12 cellular contexts compared by ENCODE assay signal in the genomic region with DNA sequence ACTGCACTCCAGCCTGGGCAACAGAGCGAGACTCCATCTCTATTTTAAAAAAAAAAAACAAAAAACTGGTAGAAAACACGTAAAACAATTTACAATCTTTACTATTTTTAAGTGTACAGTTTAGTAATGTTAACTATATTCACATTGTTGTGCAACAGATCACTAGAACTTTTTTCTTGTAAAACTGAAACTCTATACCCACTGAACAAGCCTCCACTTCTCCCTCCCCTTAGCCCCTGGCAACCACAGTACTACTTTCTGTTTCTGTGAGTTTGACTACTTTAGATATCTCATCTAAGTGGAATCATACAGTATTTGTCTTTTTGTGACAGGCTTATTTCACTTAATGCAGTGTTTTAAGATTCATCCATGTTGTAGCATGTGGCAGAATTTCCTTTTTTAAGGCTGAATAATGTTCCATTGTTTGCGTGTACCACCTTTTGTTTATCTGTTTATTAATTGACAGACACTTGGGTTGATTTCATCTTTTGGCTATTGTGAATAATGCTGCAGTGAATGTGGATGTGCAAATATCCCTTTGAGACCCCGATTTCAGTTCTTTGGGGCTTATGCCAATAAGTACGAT. TPM values are rescaled to one million over a fixed set of nuclear protein-coding genes. Genes with fewer than 3 reads are reported as not detected.
DNase-seq lines count a peak whose midpoint lies in the region; ATAC-seq, FAIRE-seq and TF ChIP-seq lines count a peak whose summit lies in the region.
"Had no signal": no experiment of that assay in that cellular context is flagged by ENCODE, and none has a peak within 500 bp of the region (broad histone marks: within the 10 kb centered on the region; RNA-seq: fewer than 3 reads in every experiment).

No MANE protein-coding gene starts in this region.

- CTCF ChIA-PET in GM12878 (lab: Yijun Ruan, JAX): interaction anchor here (1.0 to 2.7 kb wide), 2 partner anchors 11 to 34 kb away, joined by 3 to 8 read pairs; partner anchors contain the start of gene DDB2

- H3K27ac ChIP-seq in GM12878 (ENCODE audit: control insufficient read depth, insufficient read depth): peak overlapping the region; percentile 15; the same call in 1 of the 2 replicates
- H3K27ac ChIP-seq in uterus: no peak overlapping the region
- H3K27ac ChIP-seq: HL-60, parathyroid adenoma had no signal

- H3K4me1 ChIP-seq in GM12878 (ENCODE audit: control insufficient read depth, insufficient read depth, low read length): peaks cover 10% of the 10 kb centered on the region
- H3K4me1 ChIP-seq in uterus: no peaks in the 10 kb centered on the region
- H3K4me1 ChIP-seq: parathyroid adenoma had no signal

- ATAC-seq in GM18498 (IDR thresholded peaks at IDR 0.05; ENCODE audit: unreplicated experiment) (peak; percentile 92), GM21360 (IDR thresholded peaks at IDR 0.05; ENCODE audit: unreplicated experiment) (peak; percentile 81), HG03342 (IDR thresholded peaks at IDR 0.05; ENCODE audit: unreplicated experiment) (peak; percentile 48), GM12878 (peak; percentile 99), GM18519 (IDR thresholded peaks at IDR 0.05; ENCODE audit: low FRiP score, unreplicated experiment) (no peak)

- H4K20me1 ChIP-seq in GM12878 (ENCODE audit: control insufficient read depth, insufficient read depth): no peaks in the 10 kb centered on the region

- peak; percentile 48 for DNase-seq in GM12878 (ENCODE audit: low read depth, low spot score)
- DNase-seq in DMS53 (lab: John Stamatoyannopoulos, UW): no peak
- no peak for DNase-seq in NCI-H1436 (lab: John Stamatoyannopoulos, UW)
- DNase-seq in uterus: no peak
- DNase-seq: DMS79, foreskin melanocyte had no signal

- FAIRE-seq in GM12878 (lab: Jason Lieb, UNC): peak; percentile 92

- no peak for TF ChIP-seq RAD21 in GM12878 (IDR thresholded peaks at IDR 0.05; ENCODE audit: insufficient read depth, low read depth, low read length)

- TF ChIP-seq EP300 in GM12878 (IDR thresholded peaks at IDR 0.05; ENCODE audit: borderline replicate concordance in 1 of 2, control insufficient read depth in 1 of 2, low read depth in 2 of 2, low read length in 2 of 2): no peak

- no peak overlapping the region for H3K9ac ChIP-seq in GM12878 (ENCODE audit: control insufficient read depth, insufficient read depth, low read length)
- H3K9ac ChIP-seq: parathyroid adenoma had no signal

- no peak overlapping the region for H2AFZ ChIP-seq in GM12878 (ENCODE audit: control insufficient read depth, low read depth, low read length)
- H2AFZ ChIP-seq: parathyroid adenoma had no signal

- no peaks in the 10 kb centered on the region for H3K9me3 ChIP-seq in GM12878 (replicated peaks; ENCODE audit: control insufficient read depth, insufficient read depth, low read length)
- no peaks in the 10 kb centered on the region for H3K9me3 ChIP-seq in uterus

- no peak for TF ChIP-seq POLR2A in GM12878 (IDR thresholded peaks at IDR 0.05; ENCODE audit: low read depth, low read length)
- no peak for TF ChIP-seq POLR2A in uterus (IDR thresholded peaks at IDR 0.05)

- RAD21 ChIA-PET in GM12878 (lab: Charles Lee; ENCODE audit: unreplicated experiment): no interaction called here

- no peak for TF ChIP-seq CTCF in GM12878 (IDR thresholded peaks at IDR 0.05 in 2 of 3, conservative IDR thresholded peaks at IDR 0.05 in 1 of 3; ENCODE audit: control insufficient read depth in 2 of 3, extremely low read depth in 1 of 3, insufficient read depth in 1 of 3, low read depth in 3 of 3, low read length in 3 of 3)
- no peak for TF ChIP-seq CTCF in uterus (IDR thresholded peaks at IDR 0.05)

- SMC1A ChIA-PET in GM12878 (lab: Charles Lee; ENCODE audit: uncharacterized antibody, unreplicated experiment): interaction anchor here (1.1 kb wide), 1 partner anchor 9 kb away, joined by 3 read pairs; no protein-coding TSS in a partner anchor

- POLR2A ChIA-PET in GM12878 (lab: Charles Lee): interaction anchor here (0.7 kb wide), 1 partner anchor 10 kb away, joined by 5 read pairs; no protein-coding TSS in a partner anchor

- peak overlapping the region; percentile 56; the same call in 1 of the 2 replicates for H3K4me2 ChIP-seq in GM12878 (ENCODE audit: control insufficient read depth, insufficient read depth)

- in situ Hi-C loops in GM12878 (cut with MboI): no loop called here

- no TSS peak for BruUV-seq in GM12878 (replicated peaks; lab: Mats Ljungman, UMichigan)

- H3K4me3 ChIP-seq in GM12878 (peak overlapping the region; percentile 2; the same call in 1 of the 2 replicates), uterus (no peak overlapping the region)

- H3K27me3 ChIP-seq in GM12878 (replicated peaks in 1 of 2; ENCODE audit: control insufficient read depth in 2 of 2, insufficient read depth in 2 of 2, low read length in 1 of 2): no peaks in the 10 kb centered on the region
- H3K27me3 ChIP-seq in uterus: no peaks in the 10 kb centered on the region

- intact Hi-C loops in GM12878 (cut with micrococcal nuclease; ENCODE audit: unreplicated experiment): no loop called here
- intact Hi-C loops in uterus (cut with DNase I; ENCODE audit: low total_unique reads): no loop called here

- 61% methylated on average over 5 of the region's 5 CpGs for WGBS in GM12878 (ENCODE audit: insufficient coverage, insufficient replicate concordance, low lambda C conversion rate, missing lambda C conversion rate)

- peaks cover 1 to 9% of the 10 kb centered on the region in 2 experiments; a peak in 3 of 4 replicates for H3K36me3 ChIP-seq in GM12878 (ENCODE audit: control insufficient read depth in 2 of 2, insufficient read depth in 2 of 2, low read length in 1 of 2)
- no peaks in the 10 kb centered on the region for H3K36me3 ChIP-seq in uterus

- peaks cover 8% of the 10 kb centered on the region for H3K79me2 ChIP-seq in GM12878 (ENCODE audit: control insufficient read depth, insufficient read depth, low read length)
- H3K79me2 ChIP-seq: parathyroid adenoma had no signal

RNA-seq across cellular contexts. Expression of gene DDB2, which starts 10.9 kb away (rescaled TPM):
- total RNA-seq in GM12878 (2013; cell fraction: nucleolus; rRNA removed): 320 and 324 TPM in 2 replicates
- 114 and 121 TPM in 2 replicates for total RNA-seq in GM12878 (2014; rRNA removed)
- total RNA-seq in GM12878 (2014; rRNA removed; fragmentation: Illumina TruSeq; extraction: Trizol): 109 and 112 TPM in 2 replicates
- 105 and 116 TPM in 2 replicates for total RNA-seq in GM12878 (2021)
- 126 TPM for polyA plus RNA-seq in GM12878 (2011; ENCODE audit: low read depth)
- polyA plus RNA-seq in GM12878 (2011; rRNA removed): 168 and 187 TPM in 2 replicates
- polyA plus RNA-seq in GM12878 (2011; cell fraction: cytosol; rRNA removed): 192 and 212 TPM in 2 replicates
- polyA plus RNA-seq in GM12878 (2011; cell fraction: nucleus; rRNA removed): 381 and 470 TPM in 2 replicates
- polyA plus RNA-seq in GM12878 (2012): 107 and 126 TPM in 2 replicates
- polyA plus RNA-seq in GM12878 (2014; fragmentation: Illumina TruSeq; extraction: Trizol): 110 and 118 TPM in 2 replicates
- 100 to 1,000 TPM in 1 of 2 experiments, 10 to 100 TPM in 1; 94.2 to 127 TPM for polyA plus RNA-seq in GM12878 (2014; fragmentation: Nextera tagmentation; extraction: Ambion mirVana)
- 134 and 151 TPM in 2 replicates for polyA plus RNA-seq in GM12878 (2014; rRNA removed)
- polyA plus RNA-seq in GM12878 (2016; fragmentation: Nextera tagmentation; extraction: Ambion mirVana): 100 to 1,000 TPM; 155 to 157 TPM
- polyA minus RNA-seq in GM12878 (2011; rRNA and poly(A)+ RNA removed): 105 and 157 TPM in 2 replicates
- polyA minus RNA-seq in GM12878 (2011; cell fraction: cytosol; rRNA and poly(A)+ RNA removed): 40.4 and 42.6 TPM in 2 replicates
- 99.4 and 119 TPM in 2 replicates for polyA minus RNA-seq in GM12878 (2011; cell fraction: nucleus; rRNA and poly(A)+ RNA removed)
- 10 to 100 TPM; 13.8 to 65.9 (median 23.8) TPM for total RNA-seq in uterus

RNA-seq across cellular contexts. Expression of gene ACP2, which starts 23.0 kb away (rescaled TPM):
- 32.3 and 32.4 TPM in 2 replicates for total RNA-seq in GM12878 (2013; cell fraction: nucleolus; rRNA removed)
- total RNA-seq in GM12878 (2014; rRNA removed) (7.2 and 10.6 TPM in 2 replicates), GM12878 (2014; rRNA removed; fragmentation: Illumina TruSeq; extraction: Trizol) (5.0 and 5.6 TPM in 2 replicates), GM12878 (2021) (9.6 and 10.3 TPM in 2 replicates), uterus (10 to 100 TPM; 25.6 to 36.6 (median 27.1) TPM)
- 10.4 TPM for polyA plus RNA-seq in GM12878 (2011; ENCODE audit: low read depth)
- polyA plus RNA-seq in GM12878 (2011; rRNA removed) (3.4 and 8.0 TPM in 2 replicates), GM12878 (2014; fragmentation: Illumina TruSeq; extraction: Trizol) (3.2 and 6.0 TPM in 2 replicates), GM12878 (2014; fragmentation: Nextera tagmentation; extraction: Ambion mirVana) (1 to 10 TPM in 1 of 2 experiments, under 1 TPM in 1; 0.98 to 1.1 TPM), GM12878 (2014; rRNA removed) (11.7 and 14.3 TPM in 2 replicates), GM12878 (2016; fragmentation: Nextera tagmentation; extraction: Ambion mirVana) (1 to 10 TPM; 6.9 to 7.9 TPM)
- polyA plus RNA-seq in GM12878 (2011; cell fraction: cytosol; rRNA removed): 10.2 and 11.4 TPM in 2 replicates
- polyA plus RNA-seq in GM12878 (2011; cell fraction: nucleus; rRNA removed): 37.0 and 38.6 TPM in 2 replicates
- polyA plus RNA-seq in GM12878 (2012): 9.1 and 11.0 TPM in 2 replicates
- polyA minus RNA-seq in GM12878 (2011; rRNA and poly(A)+ RNA removed): 15.2 and 21.1 TPM in 2 replicates
- polyA minus RNA-seq in GM12878 (2011; cell fraction: cytosol; rRNA and poly(A)+ RNA removed): 7.9 and 8.9 TPM in 2 replicates
- 21.9 and 35.3 TPM in 2 replicates for polyA minus RNA-seq in GM12878 (2011; cell fraction: nucleus; rRNA and poly(A)+ RNA removed)

RNA-seq across cellular contexts. Expression of gene NR1H3, which starts 32.2 kb away (rescaled TPM):
- 10.7 and 12.1 TPM in 2 replicates for total RNA-seq in GM12878 (2013; cell fraction: nucleolus; rRNA removed)
- total RNA-seq in GM12878 (2014; rRNA removed) (3.8 and 4.3 TPM in 2 replicates), GM12878 (2014; rRNA removed; fragmentation: Illumina TruSeq; extraction: Trizol) (2.9 and 3.4 TPM in 2 replicates), GM12878 (2021) (5.2 TPM in 2 replicates), uterus (10 to 100 TPM; 14.1 to 49.0 (median 31.9) TPM)
- polyA plus RNA-seq in GM12878 (2011; ENCODE audit: low read depth): 2.7 TPM
- polyA plus RNA-seq in GM12878 (2011; rRNA removed) (4.1 and 6.2 TPM in 2 replicates), GM12878 (2014; fragmentation: Illumina TruSeq; extraction: Trizol) (0.27 and 2.6 TPM in 2 replicates), GM12878 (2014; fragmentation: Nextera tagmentation; extraction: Ambion mirVana) (1 to 10 TPM; 3.5 to 4.4 TPM), GM12878 (2014; rRNA removed) (4.7 and 4.8 TPM in 2 replicates), GM12878 (2016; fragmentation: Nextera tagmentation; extraction: Ambion mirVana) (1 to 10 TPM; 5.5 to 8.9 TPM)
- 8.0 and 9.0 TPM in 2 replicates for polyA plus RNA-seq in GM12878 (2011; cell fraction: cytosol; rRNA removed)
- polyA plus RNA-seq in GM12878 (2011; cell fraction: nucleus; rRNA removed): 10.2 and 12.5 TPM in 2 replicates
- polyA plus RNA-seq in GM12878 (2012): 3.4 and 5.0 TPM in 2 replicates
- polyA minus RNA-seq in GM12878 (2011; rRNA and poly(A)+ RNA removed): 9.2 and 13.9 TPM in 2 replicates
- polyA minus RNA-seq in GM12878 (2011; cell fraction: cytosol; rRNA and poly(A)+ RNA removed): 3.2 and 8.5 TPM in 2 replicates
- polyA minus RNA-seq in GM12878 (2011; cell fraction: nucleus; rRNA and poly(A)+ RNA removed): 2.2 and 3.2 TPM in 2 replicates

RNA-seq across cellular contexts. Expression of gene PACSIN3, which starts 39.4 kb away (rescaled TPM):
- total RNA-seq in GM12878 (2013; cell fraction: nucleolus; rRNA removed): 0.34 and 0.84 TPM in 2 replicates
- 0.23 and 0.60 TPM in 2 replicates for total RNA-seq in GM12878 (2014; rRNA removed)
- 0.22 and 0.55 TPM in 2 replicates for total RNA-seq in GM12878 (2014; rRNA removed; fragmentation: Illumina TruSeq; extraction: Trizol)
- 0.43 and 0.82 TPM in 2 replicates for total RNA-seq in GM12878 (2021)
- polyA plus RNA-seq in GM12878 (2011; ENCODE audit: low read depth): 0.18 TPM
- 0.12 and 0.16 TPM in 2 replicates for polyA plus RNA-seq in GM12878 (2011; rRNA removed)
- 0.15 and 0.20 TPM in 2 replicates for polyA plus RNA-seq in GM12878 (2011; cell fraction: cytosol; rRNA removed)
- 0.16 and 0.22 TPM in 2 replicates for polyA plus RNA-seq in GM12878 (2011; cell fraction: nucleus; rRNA removed)
- polyA plus RNA-seq in GM12878 (2012): 0.83 and 0.86 TPM in 2 replicates
- polyA plus RNA-seq in GM12878 (2014; fragmentation: Illumina TruSeq; extraction: Trizol): 0.18 TPM in 1 of 2 replicates, not detected in the other
- under 1 TPM in 1 of 2 experiments, not detected in 1; 0.05 TPM for polyA plus RNA-seq in GM12878 (2014; fragmentation: Nextera tagmentation; extraction: Ambion mirVana)
- polyA plus RNA-seq in GM12878 (2014; rRNA removed): 0.38 and 0.60 TPM in 2 replicates
- under 1 TPM; 0.09 to 0.55 TPM for polyA plus RNA-seq in GM12878 (2016; fragmentation: Nextera tagmentation; extraction: Ambion mirVana)
- polyA minus RNA-seq in GM12878 (2011; rRNA and poly(A)+ RNA removed): 0.21 TPM in 1 of 2 replicates, not detected in the other
- 4.0 and 4.9 TPM in 2 replicates for polyA minus RNA-seq in GM12878 (2011; cell fraction: cytosol; rRNA and poly(A)+ RNA removed)
- polyA minus RNA-seq in GM12878 (2011; cell fraction: nucleus; rRNA and poly(A)+ RNA removed): 0.85 and 1.3 TPM in 2 replicates
- 10 to 100 TPM; 28.1 to 80.3 (median 47.1) TPM for total RNA-seq in uterus

RNA-seq across cellular contexts. Expression of gene MADD, which starts 44.3 kb away (rescaled TPM):
- 59.9 and 70.7 TPM in 2 replicates for total RNA-seq in GM12878 (2013; cell fraction: nucleolus; rRNA removed)
- 17.1 and 19.2 TPM in 2 replicates for total RNA-seq in GM12878 (2014; rRNA removed)
- 14.9 and 15.6 TPM in 2 replicates for total RNA-seq in GM12878 (2014; rRNA removed; fragmentation: Illumina TruSeq; extraction: Trizol)
- total RNA-seq in GM12878 (2021): 33.8 and 35.3 TPM in 2 replicates
- polyA plus RNA-seq in GM12878 (2011; ENCODE audit: low read depth): 15.8 TPM
- 14.4 and 26.5 TPM in 2 replicates for polyA plus RNA-seq in GM12878 (2011; rRNA removed)
- polyA plus RNA-seq in GM12878 (2011; cell fraction: cytosol; rRNA removed): 26.3 and 42.3 TPM in 2 replicates
- 74.5 and 93.8 TPM in 2 replicates for polyA plus RNA-seq in GM12878 (2011; cell fraction: nucleus; rRNA removed)
- polyA plus RNA-seq in GM12878 (2012): 19.2 and 23.1 TPM in 2 replicates
- polyA plus RNA-seq in GM12878 (2014; fragmentation: Illumina TruSeq; extraction: Trizol): 16.8 and 22.8 TPM in 2 replicates
- polyA plus RNA-seq in GM12878 (2014; fragmentation: Nextera tagmentation; extraction: Ambion mirVana): 1 to 10 TPM in 1 of 2 experiments, under 1 TPM in 1; 0.47 to 1.6 TPM
- 28.0 and 35.4 TPM in 2 replicates for polyA plus RNA-seq in GM12878 (2014; rRNA removed)
- 10 to 100 TPM; 15.1 to 16.0 TPM for polyA plus RNA-seq in GM12878 (2016; fragmentation: Nextera tagmentation; extraction: Ambion mirVana)
- polyA minus RNA-seq in GM12878 (2011; rRNA and poly(A)+ RNA removed): 34.8 and 40.8 TPM in 2 replicates
- 11.5 and 17.7 TPM in 2 replicates for polyA minus RNA-seq in GM12878 (2011; cell fraction: cytosol; rRNA and poly(A)+ RNA removed)
- 30.0 and 52.7 TPM in 2 replicates for polyA minus RNA-seq in GM12878 (2011; cell fraction: nucleus; rRNA and poly(A)+ RNA removed)
- 100 to 1,000 TPM in 1 of 4 donors, 10 to 100 TPM in 3; 26.8 to 234 (median 47.2) TPM for total RNA-seq in uterus
